Comparison of ENCODE assay signal across 8 cellular contexts in the genomic region with DNA sequence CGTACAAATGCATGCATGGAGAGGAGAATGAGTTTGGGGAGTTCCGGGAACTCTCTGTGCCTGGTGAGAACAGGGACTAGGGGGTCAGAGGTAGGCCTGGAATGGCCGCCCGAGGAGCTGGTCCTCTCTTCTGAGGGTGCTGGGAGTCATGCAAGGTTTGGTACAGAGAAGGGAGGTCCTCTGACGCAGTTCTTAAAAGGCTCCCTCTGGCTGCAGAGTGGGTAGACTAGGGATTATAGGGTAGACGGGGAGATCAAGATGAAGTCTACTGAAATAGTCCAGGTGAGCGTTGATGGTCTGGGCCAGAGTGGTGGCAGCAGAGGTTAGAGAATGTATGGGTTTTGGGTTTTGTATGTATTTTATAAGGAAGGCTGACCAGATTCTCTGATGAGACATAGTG. TPM values are rescaled to one million over a fixed set of nuclear protein-coding genes. Genes with fewer than 3 reads are reported as not detected.
DNase-seq lines count a peak whose midpoint lies in the region; ATAC-seq, FAIRE-seq and TF ChIP-seq lines count a peak whose summit lies in the region.

No MANE protein-coding gene starts in this region.

- H3K27me3 ChIP-seq in astrocyte (ENCODE audit: insufficient read depth, low read length): no peaks in the 10 kb centered on the region
- no peaks in the 10 kb centered on the region for H3K27me3 ChIP-seq in upper lobe of left lung

- peaks cover 21% of the 10 kb centered on the region for H3K9me3 ChIP-seq in astrocyte (ENCODE audit: insufficient read depth, low read depth, low read length)
- H3K9me3 ChIP-seq in upper lobe of left lung: peaks cover 6 to 30% (median 27%) of the 10 kb centered on the region in 4 donors

- peak overlapping the region; percentile 99 for H3K4me2 ChIP-seq in astrocyte (ENCODE audit: low read length)

- FAIRE-seq in astrocyte (lab: Jason Lieb, UNC): no peak

- H3K27ac ChIP-seq in astrocyte (ENCODE audit: low read depth, low read length) (peak overlapping the region; percentile 65), upper lobe of left lung (peak overlapping the region; percentile 22 to 83 (median 77))

- no peak for DNase-seq in activated naive CD4-positive, alpha-beta T cell treated with anti-CD3 and anti-CD28 coated beads for 36 hours
- no peak for DNase-seq in activated naive CD4-positive, alpha-beta T cell (lab: John Stamatoyannopoulos, UW)
- DNase-seq in astrocyte (ENCODE audit: low read depth) (no peak), kidney tubule cell (ENCODE audit: low spot score) (peak; percentile 9), upper lobe of left lung (no peak), NCI-H1694 treated with DMSO at 0.1 percent for 48 hours (lab: John Stamatoyannopoulos, UW) (no peak)
- no peak for DNase-seq in NK-92 treated with Interleukin-12 subunit alpha and Interleukin-12 subunit beta, amount 100 ng/mL, for 24 hours (lab: John Stamatoyannopoulos, UW)

- intact Hi-C loops in activated naive CD4-positive, alpha-beta T cell treated with anti-CD3 and anti-CD28 coated beads for 36 hours (cut with micrococcal nuclease): loop anchor here (1.0 kb wide), 3 partner anchors 11 to 72 kb away; a partner anchor contains a TSS

- H4K20me1 ChIP-seq in astrocyte (ENCODE audit: insufficient read depth, low read length): peaks cover 7% of the 10 kb centered on the region

- peak overlapping the region; percentile 91 for H3K9ac ChIP-seq in astrocyte (ENCODE audit: low read length)

- TF ChIP-seq EP300 in upper lobe of left lung (IDR thresholded peaks at IDR 0.05): no peak

- H3K4me1 Mint-ChIP-seq in activated naive CD4-positive, alpha-beta T cell treated with anti-CD3 and anti-CD28 coated beads for 36 hours (ENCODE audit: low read depth): peaks cover 25% of the 10 kb centered on the region
- peaks cover 22% of the 10 kb centered on the region for H3K4me1 Mint-ChIP-seq in astrocyte (ENCODE audit: low read depth, unreplicated experiment)

- peak overlapping the region; percentile 96 for H3K4me3 ChIP-seq in astrocyte (ENCODE audit: insufficient read depth, low read depth, low read length)
- peak overlapping the region; percentile 16 to 81 (median 78) for H3K4me3 ChIP-seq in upper lobe of left lung

- H3K27me3 Mint-ChIP-seq in activated naive CD4-positive, alpha-beta T cell treated with anti-CD3 and anti-CD28 coated beads for 36 hours (ENCODE audit: low read depth): no peaks in the 10 kb centered on the region
- H3K27me3 Mint-ChIP-seq in astrocyte (ENCODE audit: low read depth, unreplicated experiment): no peaks in the 10 kb centered on the region

- no peak for TF ChIP-seq POLR2A in upper lobe of left lung (IDR thresholded peaks at IDR 0.05)

- no peak for ATAC-seq in upper lobe of left lung (ENCODE audit: low FRiP score in 2 of 2)
- ATAC-seq in HG03039 (IDR thresholded peaks at IDR 0.05; ENCODE audit: unreplicated experiment): no peak

- peaks cover 14% of the 10 kb centered on the region for H3K36me3 ChIP-seq in astrocyte (ENCODE audit: insufficient read depth, low read length)
- H3K36me3 ChIP-seq in upper lobe of left lung: peaks cover 24 to 41% (median 31%) of the 10 kb centered on the region in 4 donors

- H3K36me3 Mint-ChIP-seq in activated naive CD4-positive, alpha-beta T cell treated with anti-CD3 and anti-CD28 coated beads for 36 hours (ENCODE audit: low read depth): peaks cover 59% of the 10 kb centered on the region
- H3K36me3 Mint-ChIP-seq in astrocyte (ENCODE audit: low read depth, unreplicated experiment): peaks cover 19% of the 10 kb centered on the region

- WGBS in upper lobe of left lung, 2 donors: 27 to 31% methylated on average over 7 of the region's 7 CpGs

- CTCF ChIA-PET in activated naive CD4-positive, alpha-beta T cell treated with anti-CD3 and anti-CD28 coated beads for 36 hours (lab: Charles Lee): interaction anchor here (0.6 kb wide), 1 partner anchor 151 kb away, joined by 3 read pairs; no protein-coding TSS in a partner anchor

- H3K4me1 ChIP-seq in astrocyte (ENCODE audit: insufficient read depth, low read length) (peaks cover 7% of the 10 kb centered on the region), upper lobe of left lung (peaks cover 13 to 23% (median 16%) of the 10 kb centered on the region in 4 donors)

- TF ChIP-seq CTCF in astrocyte (IDR thresholded peaks at IDR 0.05; ENCODE audit: insufficient read depth, low read depth, low read length) (no peak), upper lobe of left lung (IDR thresholded peaks at IDR 0.05) (no peak)

- H3K9me3 Mint-ChIP-seq in activated naive CD4-positive, alpha-beta T cell treated with anti-CD3 and anti-CD28 coated beads for 36 hours: peaks cover 46% of the 10 kb centered on the region
- no peaks in the 10 kb centered on the region for H3K9me3 Mint-ChIP-seq in astrocyte (ENCODE audit: unreplicated experiment)

- peaks cover 40% of the 10 kb centered on the region for H3K79me2 ChIP-seq in astrocyte (ENCODE audit: insufficient read depth, low read length)

- peak overlapping the region; percentile 95 for H2AFZ ChIP-seq in astrocyte (ENCODE audit: low read depth, low read length)

- H3K4me3 Mint-ChIP-seq in activated naive CD4-positive, alpha-beta T cell treated with anti-CD3 and anti-CD28 coated beads for 36 hours: peak overlapping the region; percentile 88
- peak overlapping the region; percentile 99 for H3K4me3 Mint-ChIP-seq in astrocyte (ENCODE audit: unreplicated experiment)

- H3K27ac Mint-ChIP-seq in activated naive CD4-positive, alpha-beta T cell treated with anti-CD3 and anti-CD28 coated beads for 36 hours: no peak overlapping the region
- H3K27ac Mint-ChIP-seq in astrocyte (ENCODE audit: unreplicated experiment): peak overlapping the region; percentile 22

RNA-seq across cellular contexts. Expression of a gene that starts 0.8 kb away (rescaled TPM):
- 1 to 10 TPM; 3.3 to 3.6 TPM for total RNA-seq in activated naive CD4-positive, alpha-beta T cell treated with anti-CD3 and anti-CD28 coated beads for 36 hours
- total RNA-seq in astrocyte: 11.5 and 12.2 TPM in 2 replicates
- total RNA-seq in upper lobe of left lung: 1 to 10 TPM; 2.1 to 8.8 (median 7.3) TPM

RNA-seq across cellular contexts. Expression of a gene that starts 11.5 kb away (rescaled TPM):
- 1 to 10 TPM; 3.1 to 3.4 TPM for total RNA-seq in activated naive CD4-positive, alpha-beta T cell treated with anti-CD3 and anti-CD28 coated beads for 36 hours
- 9.2 and 11.6 TPM in 2 replicates for total RNA-seq in astrocyte
- 10 to 100 TPM in 4 of 6 donors, 1 to 10 TPM in 2; 6.2 to 29.3 (median 12.8) TPM for total RNA-seq in upper lobe of left lung

RNA-seq across cellular contexts. Expression of a gene that starts 11.5 kb away (rescaled TPM):
- total RNA-seq in activated naive CD4-positive, alpha-beta T cell treated with anti-CD3 and anti-CD28 coated beads for 36 hours: 1 to 10 TPM in 1 of 2 experiments, under 1 TPM in 1; 0.84 to 1.3 TPM
- total RNA-seq in astrocyte (3.6 and 4.1 TPM in 2 replicates), upper lobe of left lung (1 to 10 TPM in 5 of 6 donors, under 1 TPM in 1; 0.89 to 9.4 (median 3.2) TPM)

RNA-seq across cellular contexts. Expression of a gene that starts 31.6 kb away (rescaled TPM):
- total RNA-seq in activated naive CD4-positive, alpha-beta T cell treated with anti-CD3 and anti-CD28 coated beads for 36 hours: 1 to 10 TPM; 3.2 to 3.5 TPM
- total RNA-seq in astrocyte: 8.7 and 9.5 TPM in 2 replicates
- 10 to 100 TPM in 1 of 6 donors, 1 to 10 TPM in 5; 3.4 to 10.5 (median 6.0) TPM for total RNA-seq in upper lobe of left lung

RNA-seq across cellular contexts. Expression of a gene that starts 37.8 kb away (rescaled TPM):
- total RNA-seq in activated naive CD4-positive, alpha-beta T cell treated with anti-CD3 and anti-CD28 coated beads for 36 hours: 10 to 100 TPM; 11.9 to 13.3 TPM
- total RNA-seq in astrocyte (16.6 and 16.7 TPM in 2 replicates), upper lobe of left lung (10 to 100 TPM; 12.6 to 23.9 (median 17.0) TPM)
